In genomic region chr5:142316681-142317080, GRCh38 we compare ENCODE assay signal across 20 cellular contexts. TPM values are rescaled to one million over a fixed set of nuclear protein-coding genes. Genes with fewer than 3 reads are reported as not detected.
DNase-seq lines count a peak whose midpoint lies in the region; ATAC-seq, FAIRE-seq and TF ChIP-seq lines count a peak whose summit lies in the region.
"Had no signal": no experiment of that assay in that cellular context is flagged by ENCODE, and none has a peak within 500 bp of the region (broad histone marks: within the 10 kb centered on the region; RNA-seq: fewer than 3 reads in every experiment).

No MANE protein-coding gene starts in this region.

- CTCF ChIA-PET in activated naive CD4-positive, alpha-beta T cell treated with anti-CD3 and anti-CD28 coated beads, Interleukin-2, amount 10 ng/mL, durations not matched to agents 7 days and 5 days (lab: Charles Lee) = interaction anchor here (0.8 kb wide), 1 partner anchor 11 kb away, joined by 5 read pairs; no protein-coding TSS in a partner anchor
- CTCF ChIA-PET in endothelial cell of umbilical vein (lab: Charles Lee) = interaction anchor here (1.1 to 1.8 kb wide), 6 partner anchors 8 to 232 kb away, joined by 3 to 9 read pairs (median 5); partner anchors contain the start of gene SPRY4

- H3K27ac ChIP-seq in SJSA1 (peak overlapping the region; percentile 22), endothelial cell of umbilical vein (ENCODE audit: insufficient read depth, low read depth, low read length) (peak overlapping the region; percentile 57), spleen (peak overlapping the region in 6 of 8 donors; percentile 8 to 86 (median 26))
- H3K27ac ChIP-seq: colonic mucosa, HL-60, vagina had no signal

- peaks cover 15% of the 10 kb centered on the region for H3K27me3 Mint-ChIP-seq in activated naive CD4-positive, alpha-beta T cell treated with anti-CD3 and anti-CD28 coated beads, Interleukin-2, amount 50 U/mL, for 24 hours
- peaks cover 42% of the 10 kb centered on the region for H3K27me3 Mint-ChIP-seq in activated naive CD4-positive, alpha-beta T cell treated with anti-CD3 and anti-CD28 coated beads, Interleukin-2, amount 10 ng/mL, durations not matched to agents 7 days and 5 days
- peaks cover 32 to 76% of the 10 kb centered on the region in 2 donors for H3K27me3 Mint-ChIP-seq in effector memory CD8-positive, alpha-beta T cell

- no peak for ATAC-seq in HG03521 (IDR thresholded peaks at IDR 0.05; ENCODE audit: unreplicated experiment)
- ATAC-seq in effector memory CD8-positive, alpha-beta T cell (replicated peaks) = no peak

- no peaks in the 10 kb centered on the region for H3K9me1 ChIP-seq in endothelial cell of umbilical vein (replicated peaks; ENCODE audit: control insufficient read depth, extremely low read depth, insufficient read depth, low read length)

- 59 to 62% (median 60%) methylated on average over 6 of the region's 6 CpGs for WGBS in spleen, 5 donors

- intact Hi-C loops in endothelial cell of umbilical vein (cut with micrococcal nuclease) = loop anchor here (1.0 to 10.0 kb wide), 10 partner anchors 9 to 378 kb away; partner anchors contain the start of gene SPRY4
- intact Hi-C loops in spleen (cut with DNase I; ENCODE audit: low total_unique reads) = no loop called here

- POLR2A ChIA-PET in endothelial cell of umbilical vein (lab: Charles Lee) = no interaction called here

- DNase-seq in activated naive CD4-positive, alpha-beta T cell treated with anti-CD3 and anti-CD28 coated beads, Interleukin-2, amount 10 ng/mL, durations not matched to agents 7 days and 5 days = no peak
- no peak for DNase-seq in SJSA1 (ENCODE audit: low read depth in 1 of 2, low spot score in 2 of 2)
- DNase-seq in endothelial cell of umbilical vein (ENCODE audit: low read depth, low spot score) = no peak
- DNase-seq in spleen = no peak
- no peak for DNase-seq in ACHN
- no peak for DNase-seq in effector memory CD8-positive, alpha-beta T cell
- DNase-seq: activated B cell treated with CpG ODN at 0.5 μM for 24 hours; CD8-positive, alpha-beta T cell; colonic mucosa; islet precursor cell; KG1; stimulated activated CD4-positive, alpha-beta T cell treated with anti-CD3 and anti-CD28 coated beads, Interleukin-12 subunit alpha, Interleukin-12 subunit beta, amount 100 ng/mL, for 4 hours; stimulated activated naive CD4-positive, alpha-beta T cell treated with Interleukin-2 at 50 U/mL for 16 hours had no signal

- H3K9me3 ChIP-seq in SJSA1 (replicated peaks) (no peaks in the 10 kb centered on the region), endothelial cell of umbilical vein (replicated peaks; ENCODE audit: control insufficient read depth, insufficient read depth, low read length) (no peaks in the 10 kb centered on the region), spleen (no peaks in the 10 kb centered on the region)
- H3K9me3 ChIP-seq: colonic mucosa, vagina had no signal

- H3K4me2 ChIP-seq in endothelial cell of umbilical vein (ENCODE audit: insufficient read depth, low read length) = peak overlapping the region; percentile 58

- H2AFZ ChIP-seq in endothelial cell of umbilical vein (ENCODE audit: low read depth, low read length) = no peak overlapping the region

- H3K4me3 Mint-ChIP-seq in activated naive CD4-positive, alpha-beta T cell treated with anti-CD3 and anti-CD28 coated beads, Interleukin-2, amount 50 U/mL, for 24 hours = no peak overlapping the region
- H3K4me3 Mint-ChIP-seq in activated naive CD4-positive, alpha-beta T cell treated with anti-CD3 and anti-CD28 coated beads, Interleukin-2, amount 10 ng/mL, durations not matched to agents 7 days and 5 days = no peak overlapping the region
- H3K4me3 Mint-ChIP-seq in effector memory CD8-positive, alpha-beta T cell = no peak overlapping the region
- H3K4me3 Mint-ChIP-seq: activated B cell treated with CpG ODN at 0.5 μM for 24 hours; activated T-helper 1 cell treated with anti-CD3 and anti-CD28 coated beads, Interleukin-12 subunit alpha, Interleukin-12 subunit beta, Interleukin-2, Interleukin-4 antibody, amounts not matched to agents 30 ng/mL and 10 ng/mL and 1 ng/mL, durations not matched to agents 14 hours and 24 hours and 36 hours; T-helper 1 cell treated with Interleukin-12 subunit alpha and Interleukin-12 subunit beta and Interleukin-4 antibody, amounts not matched to agents 30 μg/mL and 1 μg/mL, for 36 hours had no signal

- no peak for TF ChIP-seq POLR2A in endothelial cell of umbilical vein (IDR thresholded peaks at IDR 0.05; ENCODE audit: low read depth, low read length)
- TF ChIP-seq POLR2A in spleen (IDR thresholded peaks at IDR 0.05) = no peak

- H3K9me3 Mint-ChIP-seq in activated naive CD4-positive, alpha-beta T cell treated with anti-CD3 and anti-CD28 coated beads, Interleukin-2, amount 50 U/mL, for 24 hours = no peaks in the 10 kb centered on the region
- H3K9me3 Mint-ChIP-seq in activated naive CD4-positive, alpha-beta T cell treated with anti-CD3 and anti-CD28 coated beads, Interleukin-2, amount 10 ng/mL, durations not matched to agents 7 days and 5 days = no peaks in the 10 kb centered on the region
- no peaks in the 10 kb centered on the region for H3K9me3 Mint-ChIP-seq in effector memory CD8-positive, alpha-beta T cell
- H3K9me3 Mint-ChIP-seq: activated B cell treated with CpG ODN at 0.5 μM for 24 hours; activated T-helper 1 cell treated with anti-CD3 and anti-CD28 coated beads, Interleukin-12 subunit alpha, Interleukin-12 subunit beta, Interleukin-2, Interleukin-4 antibody, amounts not matched to agents 30 ng/mL and 10 ng/mL and 1 ng/mL, durations not matched to agents 14 hours and 24 hours and 36 hours; CD8-positive, alpha-beta T cell; T-helper 1 cell treated with Interleukin-12 subunit alpha and Interleukin-12 subunit beta and Interleukin-4 antibody, amounts not matched to agents 30 μg/mL and 1 μg/mL, for 36 hours had no signal

- BruUV-seq in endothelial cell of umbilical vein (replicated peaks; lab: Mats Ljungman, UMichigan) = no TSS peak

- H3K36me3 Mint-ChIP-seq in activated naive CD4-positive, alpha-beta T cell treated with anti-CD3 and anti-CD28 coated beads, Interleukin-2, amount 50 U/mL, for 24 hours = no peaks in the 10 kb centered on the region
- H3K36me3 Mint-ChIP-seq in activated naive CD4-positive, alpha-beta T cell treated with anti-CD3 and anti-CD28 coated beads, Interleukin-2, amount 10 ng/mL, durations not matched to agents 7 days and 5 days = no peaks in the 10 kb centered on the region
- no peaks in the 10 kb centered on the region for H3K36me3 Mint-ChIP-seq in effector memory CD8-positive, alpha-beta T cell (ENCODE audit: insufficient read depth)
- H3K36me3 Mint-ChIP-seq: CD8-positive, alpha-beta T cell had no signal

- H3K4me3 ChIP-seq in SJSA1 = no peak overlapping the region
- H3K4me3 ChIP-seq in endothelial cell of umbilical vein (replicated peaks in 1 of 3; ENCODE audit: insufficient read depth in 1 of 3, low read depth in 1 of 3, low read length in 3 of 3) = no peak overlapping the region
- H3K4me3 ChIP-seq in spleen = no peak overlapping the region
- H3K4me3 ChIP-seq: colonic mucosa, vagina had no signal

- H3K79me2 ChIP-seq in endothelial cell of umbilical vein (ENCODE audit: control insufficient read depth, insufficient read depth, low read length) = peaks cover 100% of the 10 kb centered on the region

- H3K36me3 ChIP-seq in SJSA1 = peaks cover 98% of the 10 kb centered on the region
- H3K36me3 ChIP-seq in endothelial cell of umbilical vein (ENCODE audit: control insufficient read depth in 2 of 2, extremely low read depth in 1 of 2, insufficient read depth in 2 of 2, low read length in 2 of 2) = peaks cover 2 to 7% of the 10 kb centered on the region in 2 experiments
- peaks cover 0 to 10% (median 0%) of the 10 kb centered on the region in 6 donors for H3K36me3 ChIP-seq in spleen
- H3K36me3 ChIP-seq: colonic mucosa, vagina had no signal

- no peaks in the 10 kb centered on the region for H3K27me3 ChIP-seq in SJSA1 (replicated peaks)
- H3K27me3 ChIP-seq in endothelial cell of umbilical vein (ENCODE audit: control insufficient read depth in 2 of 2, insufficient read depth in 2 of 2, low read length in 2 of 2) = no peaks in the 10 kb centered on the region
- peaks cover 0 to 46% (median 0%) of the 10 kb centered on the region in 7 donors for H3K27me3 ChIP-seq in spleen (replicated peaks in 1 of 7)
- H3K27me3 ChIP-seq: colonic mucosa, vagina had no signal

- H4K20me1 ChIP-seq in endothelial cell of umbilical vein (replicated peaks; ENCODE audit: control insufficient read depth, extremely low read depth, insufficient read depth, low read length) = no peaks in the 10 kb centered on the region

- H3K4me1 ChIP-seq in SJSA1 (replicated peaks) (peaks cover 79% of the 10 kb centered on the region), endothelial cell of umbilical vein (ENCODE audit: control insufficient read depth, extremely low read depth, insufficient read depth, low read length) (peaks cover 74% of the 10 kb centered on the region), spleen (peaks cover 31 to 95% (median 59%) of the 10 kb centered on the region in 6 donors)

- H3K27ac Mint-ChIP-seq in activated naive CD4-positive, alpha-beta T cell treated with anti-CD3 and anti-CD28 coated beads, Interleukin-2, amount 50 U/mL, for 24 hours = peak overlapping the region; percentile 63
- H3K27ac Mint-ChIP-seq in activated naive CD4-positive, alpha-beta T cell treated with anti-CD3 and anti-CD28 coated beads, Interleukin-2, amount 10 ng/mL, durations not matched to agents 7 days and 5 days = no peak overlapping the region
- H3K27ac Mint-ChIP-seq in effector memory CD8-positive, alpha-beta T cell = no peak overlapping the region
- H3K27ac Mint-ChIP-seq: activated B cell treated with CpG ODN at 0.5 μM for 24 hours; activated T-helper 1 cell treated with anti-CD3 and anti-CD28 coated beads, Interleukin-12 subunit alpha, Interleukin-12 subunit beta, Interleukin-2, Interleukin-4 antibody, amounts not matched to agents 30 ng/mL and 10 ng/mL and 1 ng/mL, durations not matched to agents 14 hours and 24 hours and 36 hours; CD8-positive, alpha-beta T cell; T-helper 1 cell treated with Interleukin-12 subunit alpha and Interleukin-12 subunit beta and Interleukin-4 antibody, amounts not matched to agents 30 μg/mL and 1 μg/mL, for 36 hours had no signal

- in situ Hi-C loops in ACHN (cut with HindIII; ENCODE audit: low pct_ligation_motif_present, low pct_unique_long_range_greater_than_20kb, low sequenced_read_pairs) = no loop called here

- peak; percentile 40 for FAIRE-seq in endothelial cell of umbilical vein (lab: Jason Lieb, UNC)
- FAIRE-seq: A204.1 had no signal

- no peak overlapping the region for H3K9ac ChIP-seq in endothelial cell of umbilical vein (replicated peaks; ENCODE audit: extremely low read depth, insufficient read depth, low read length)

- TF ChIP-seq CTCF in endothelial cell of umbilical vein (IDR thresholded peaks at IDR 0.05; ENCODE audit: extremely low read depth in 1 of 2, insufficient read depth in 1 of 2, low read depth in 1 of 2, low read length in 2 of 2) = no peak
- TF ChIP-seq CTCF in spleen (IDR thresholded peaks at IDR 0.05 in 8 of 11, conservative IDR thresholded peaks at IDR 0.05 in 3 of 11) = no peak

- dilution Hi-C loops in endothelial cell of umbilical vein (cut with MboI; ENCODE audit: extremely low pct_ligation_motif_present, low sequenced_read_pairs) = no loop called here

- H3K4me1 Mint-ChIP-seq in activated naive CD4-positive, alpha-beta T cell treated with anti-CD3 and anti-CD28 coated beads, Interleukin-2, amount 50 U/mL, for 24 hours = peaks cover 43% of the 10 kb centered on the region
- H3K4me1 Mint-ChIP-seq in activated naive CD4-positive, alpha-beta T cell treated with anti-CD3 and anti-CD28 coated beads, Interleukin-2, amount 10 ng/mL, durations not matched to agents 7 days and 5 days = peaks cover 39% of the 10 kb centered on the region
- peaks cover 3 to 6% of the 10 kb centered on the region in 2 donors for H3K4me1 Mint-ChIP-seq in effector memory CD8-positive, alpha-beta T cell (ENCODE audit: low read depth in 2 of 2)

RNA-seq across cellular contexts. Expression of gene SPRY4, which starts 8.1 kb away (rescaled TPM):
- total RNA-seq in SJSA1 (2014; rRNA removed; shearing (Covaris generic)) = 40.5 and 44.5 TPM in 2 replicates
- total RNA-seq in endothelial cell of umbilical vein (33.9 and 49.5 TPM in 2 replicates), spleen (10 to 100 TPM in 6 of 7 donors, 1 to 10 TPM in 1; 9.4 to 33.5 (median 21.2) TPM)
- polyA plus RNA-seq in endothelial cell of umbilical vein (9.3 and 11.0 TPM in 2 replicates), spleen (1 to 10 TPM in 2 of 3 donors, under 1 TPM in 1; 0.76 to 2.0 (median 1.1) TPM)
- 5.0 and 5.8 TPM in 2 replicates for polyA plus RNA-seq in endothelial cell of umbilical vein (2011; cell fraction: cytosol; rRNA removed)
- 25.1 and 30.8 TPM in 2 replicates for polyA plus RNA-seq in endothelial cell of umbilical vein (2011; cell fraction: nucleus; rRNA removed)
- polyA plus RNA-seq in endothelial cell of umbilical vein (2012) = 13.8 TPM in 2 replicates
- 26.3 and 27.7 TPM in 2 replicates for polyA minus RNA-seq in endothelial cell of umbilical vein
- not detected for polyA minus RNA-seq in endothelial cell of umbilical vein (2011; cell fraction: cytosol; rRNA and poly(A)+ RNA removed)
- 36.6 and 53.5 TPM in 2 replicates for polyA minus RNA-seq in endothelial cell of umbilical vein (2011; cell fraction: nucleus; rRNA and poly(A)+ RNA removed)
- total RNA-seq: activated B cell treated with CpG ODN at 0.5 μM for 24 hours had no signal
